ENCODE assay signal across 9 cellular contexts in genomic region chr6:135030056-135030473, GRCh38. TPM values are rescaled to one million over a fixed set of nuclear protein-coding genes. Genes with fewer than 3 reads are reported as not detected.
A peak's percentile ranks its signal among the peaks of the same experiment; 100 is the strongest.
DNase-seq lines count a peak whose midpoint lies in the region; ATAC-seq and TF ChIP-seq lines count a peak whose summit lies in the region.
"Had no signal": no experiment of that assay in that cellular context is flagged by ENCODE, and none has a peak within 500 bp of the region (broad histone marks: within the 10 kb centered on the region; RNA-seq: fewer than 3 reads in every experiment).

No MANE protein-coding gene starts in this region.

- H3K4me1 ChIP-seq in thyroid gland = peaks cover 5 to 9% of the 10 kb centered on the region in 2 donors

- H3K27me3 ChIP-seq in thyroid gland = no peaks in the 10 kb centered on the region

- intact Hi-C loops in thyroid gland (cut with DNase I) = no loop called here

- no peak for TF ChIP-seq POLR2A in thyroid gland (IDR thresholded peaks at IDR 0.05)

- ATAC-seq in GM18861 (IDR thresholded peaks at IDR 0.05; ENCODE audit: unreplicated experiment) (peak; percentile 94), GM21447 (IDR thresholded peaks at IDR 0.05; ENCODE audit: unreplicated experiment) (peak; percentile 91), HG03175 (IDR thresholded peaks at IDR 0.05; ENCODE audit: unreplicated experiment) (peak; percentile 95)

- no peak overlapping the region for H3K4me3 ChIP-seq in thyroid gland (replicated peaks in 1 of 3)

- no peaks in the 10 kb centered on the region for H3K36me3 ChIP-seq in thyroid gland

- no peak for TF ChIP-seq CTCF in thyroid gland (IDR thresholded peaks at IDR 0.05)

- DNase-seq in globus pallidus (ENCODE audit: low spot score) = no peak
- no peak for DNase-seq in DMS53 (lab: John Stamatoyannopoulos, UW)
- no peak for DNase-seq in cerebellar nuclear complex (lab: John Stamatoyannopoulos, UW)
- no peak for DNase-seq in thyroid gland
- DNase-seq: occipital lobe had no signal

- peak overlapping the region; percentile 35 for H3K27ac ChIP-seq in cingulate gyrus (ENCODE audit: low read depth, low read length)
- H3K27ac ChIP-seq in thyroid gland = no peak overlapping the region

- no peaks in the 10 kb centered on the region for H3K9me3 ChIP-seq in thyroid gland

- 83 to 89% methylated on average over 3 of the region's 3 CpGs for WGBS in thyroid gland, 2 donors

RNA-seq across cellular contexts. Expression of gene HBS1L, which starts 24.6 kb away (rescaled TPM):
- total RNA-seq in thyroid gland = 10 to 100 TPM; 52.8 to 87.1 (median 70.7) TPM
